ENCODE assay signal across 15 cellular contexts in the genomic region with DNA sequence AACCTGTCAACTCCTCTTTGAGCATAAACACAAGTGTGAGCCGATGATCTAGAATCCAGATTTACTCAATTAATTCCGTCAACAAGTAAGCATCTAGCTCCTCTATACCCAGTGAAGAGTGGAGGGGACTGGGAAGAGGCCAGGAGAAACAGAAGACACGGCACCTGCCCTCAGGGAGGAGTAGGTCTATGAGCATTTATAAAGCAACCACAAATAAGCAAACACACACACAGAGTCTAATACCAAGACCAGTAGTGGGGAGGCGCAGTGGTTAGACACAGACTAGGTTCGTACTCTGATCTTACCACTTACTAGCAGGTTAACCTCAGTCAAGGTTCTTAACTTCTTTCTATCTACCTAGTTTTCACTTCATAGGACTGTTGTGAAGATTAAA. TPM values are rescaled to one million over a fixed set of nuclear protein-coding genes. Genes with fewer than 3 reads are reported as not detected.
A peak's percentile ranks its signal among the peaks of the same experiment; 100 is the strongest.
DNase-seq lines count a peak whose midpoint lies in the region; ATAC-seq and TF ChIP-seq lines count a peak whose summit lies in the region.
"Had no signal": no experiment of that assay in that cellular context is flagged by ENCODE, and none has a peak within 500 bp of the region (broad histone marks: within the 10 kb centered on the region; RNA-seq: fewer than 3 reads in every experiment).

No MANE protein-coding gene starts in this region.

- H4K91ac ChIP-seq in H9 (ENCODE audit: insufficient read length, low read depth, low read length) (no peak overlapping the region), trophoblast cell (ENCODE audit: low read depth, low read length) (no peak overlapping the region)

- no peak overlapping the region for H3K4me2 ChIP-seq in H9 (ENCODE audit: insufficient read depth, insufficient read length, low read length)
- peak overlapping the region; percentile 6 for H3K4me2 ChIP-seq in trophoblast cell (ENCODE audit: low read length)
- H3K4me2 ChIP-seq: BLaER1 treated with 17β-estradiol and CSF1 and Interleukin-3, amounts not matched to agents 10 nM and 100 nM had no signal

- H3K4ac ChIP-seq in H9 (ENCODE audit: low read depth, low read length) (no peak overlapping the region), trophoblast cell (ENCODE audit: low read depth, low read length) (no peak overlapping the region)

- H2BK120ac ChIP-seq in H9 (ENCODE audit: low read depth, low read length, poor library complexity, severe bottlenecking) (no peak overlapping the region), trophoblast cell (ENCODE audit: insufficient read depth, low read length, poor library complexity) (no peak overlapping the region)

- no peak overlapping the region for H2BK5ac ChIP-seq in H9 (ENCODE audit: insufficient read length, low read length)
- no peak overlapping the region for H2BK5ac ChIP-seq in trophoblast cell (ENCODE audit: low read depth, low read length, poor library complexity)

- no peak overlapping the region for H3K4me3 Mint-ChIP-seq in CD8-positive, alpha-beta T cell
- H3K4me3 Mint-ChIP-seq in H9: no peak overlapping the region
- H3K4me3 Mint-ChIP-seq: memory B cell had no signal

- POLR2A ChIA-PET in CD8-positive, alpha-beta T cell (lab: Charles Lee): no interaction called here
- POLR2A ChIA-PET in RWPE1 (lab: Yijun Ruan, JAX; ENCODE audit: low non-redundant PET): no interaction called here

- H2AFZ ChIP-seq in H9 (ENCODE audit: low read length): no peak overlapping the region
- H2AFZ ChIP-seq in trophoblast cell (ENCODE audit: insufficient read depth, low read length, poor library complexity): no peak overlapping the region
- H2AFZ ChIP-seq: parathyroid adenoma had no signal

- H3K36me3 Mint-ChIP-seq in CD8-positive, alpha-beta T cell: peaks cover 4% of the 10 kb centered on the region
- H3K36me3 Mint-ChIP-seq in H9 (ENCODE audit: insufficient read depth in 1 of 3, low read depth in 3 of 3): peaks cover 0 to 4% (median 3%) of the 10 kb centered on the region in 3 experiments; a peak in 3 of 7 replicates

- intact Hi-C loops in CD8-positive, alpha-beta T cell (cut with DNase I, micrococcal nuclease): no loop called here
- intact Hi-C loops in colonic mucosa (cut with DNase I): loop anchor here (10.0 kb wide), 1 partner anchor 492 kb away; no protein-coding TSS in a partner anchor

- no peaks in the 10 kb centered on the region for H3K9me3 Mint-ChIP-seq in CD8-positive, alpha-beta T cell
- H3K9me3 Mint-ChIP-seq in H9: no peaks in the 10 kb centered on the region; a peak in 2 of 5 replicates
- H3K9me3 Mint-ChIP-seq: memory B cell had no signal

- no peaks in the 10 kb centered on the region for H3K27me3 ChIP-seq in CD8-positive, alpha-beta T cell (ENCODE audit: insufficient read depth, low read length)
- no peaks in the 10 kb centered on the region for H3K27me3 ChIP-seq in H9 (ENCODE audit: insufficient read depth, low read length)
- no peaks in the 10 kb centered on the region for H3K27me3 ChIP-seq in colonic mucosa
- H3K27me3 ChIP-seq in trophoblast cell (ENCODE audit: insufficient read depth, low read length): no peaks in the 10 kb centered on the region
- H3K27me3 ChIP-seq: foreskin keratinocyte, upper lobe of left lung had no signal

- H4K8ac ChIP-seq in H9 (replicated peaks; ENCODE audit: insufficient read length, low read depth, low read length): no peak overlapping the region
- no peak overlapping the region for H4K8ac ChIP-seq in trophoblast cell (ENCODE audit: low read depth, low read length)

- no peak overlapping the region for H2BK15ac ChIP-seq in H9 (ENCODE audit: low read depth, low read length)

- H2BK20ac ChIP-seq in H9 (ENCODE audit: low read depth, low read length, poor library complexity, severe bottlenecking): no peak overlapping the region

- peaks cover 2% of the 10 kb centered on the region for H3K23me2 ChIP-seq in H9 (ENCODE audit: insufficient read length, low read depth, low read length, poor library complexity, severe bottlenecking)

- H3K9me3 ChIP-seq in CD8-positive, alpha-beta T cell (ENCODE audit: low read length): no peaks in the 10 kb centered on the region
- H3K9me3 ChIP-seq in H9 (ENCODE audit: control insufficient read depth, low read depth, low read length): no peaks in the 10 kb centered on the region
- H3K9me3 ChIP-seq in colonic mucosa: no peaks in the 10 kb centered on the region
- no peaks in the 10 kb centered on the region for H3K9me3 ChIP-seq in trophoblast cell (ENCODE audit: insufficient read depth, low read depth, low read length)
- H3K9me3 ChIP-seq: upper lobe of left lung had no signal

- H3T11ph ChIP-seq in H9 (ENCODE audit: low read length): no peak overlapping the region

- H3K23ac ChIP-seq in H9 (ENCODE audit: insufficient read length, low read depth, low read length): no peak overlapping the region
- no peak overlapping the region for H3K23ac ChIP-seq in trophoblast cell (ENCODE audit: low read length)

- no peak overlapping the region for H3K27ac ChIP-seq in CD8-positive, alpha-beta T cell (ENCODE audit: low read depth, low read length)
- H3K27ac ChIP-seq in H9 (ENCODE audit: insufficient read length, low read depth, low read length): no peak overlapping the region
- H3K27ac ChIP-seq in colonic mucosa: peak overlapping the region; percentile 77
- peak overlapping the region; percentile 60 for H3K27ac ChIP-seq in trophoblast cell (ENCODE audit: low read depth, low read length)
- no peak overlapping the region for H3K27ac ChIP-seq in RWPE1
- H3K27ac ChIP-seq: BLaER1 treated with 17β-estradiol and CSF1 and Interleukin-3, amounts not matched to agents 10 nM and 100 nM; foreskin keratinocyte; parathyroid adenoma had no signal

- no peak for ATAC-seq in CD8-positive, alpha-beta T cell
- ATAC-seq in GM21367 (IDR thresholded peaks at IDR 0.05; ENCODE audit: unreplicated experiment): no peak
- ATAC-seq: PC-3 had no signal

- TF ChIP-seq CTCF in CD8-positive, alpha-beta T cell (IDR thresholded peaks at IDR 0.05): no peak
- TF ChIP-seq CTCF in H9 (conservative IDR thresholded peaks at IDR 0.05): no peak
- TF ChIP-seq CTCF in colonic mucosa (IDR thresholded peaks at IDR 0.05): no peak
- TF ChIP-seq CTCF in RWPE1 (conservative IDR thresholded peaks at IDR 0.05; ENCODE audit: low read depth): no peak

- no peaks in the 10 kb centered on the region for H3K36me3 ChIP-seq in CD8-positive, alpha-beta T cell (ENCODE audit: insufficient read depth, low read length)
- H3K36me3 ChIP-seq in colonic mucosa: no peaks in the 10 kb centered on the region
- no peaks in the 10 kb centered on the region for H3K36me3 ChIP-seq in trophoblast cell (ENCODE audit: control insufficient read depth in 1 of 2, insufficient read depth in 2 of 2, low read length in 2 of 2)
- H3K36me3 ChIP-seq: upper lobe of left lung had no signal

- 0 out of 2 replicates have a peak, but pooled peaks cover 2% of the 10 kb centered on the region for H3K79me2 ChIP-seq in H9 (ENCODE audit: insufficient read depth, low read length)
- H3K79me2 ChIP-seq in trophoblast cell (ENCODE audit: control insufficient read depth, insufficient read depth, low read length, poor library complexity): peaks cover 2% of the 10 kb centered on the region

- no peak overlapping the region for H3K56ac ChIP-seq in H9 (ENCODE audit: insufficient read length, low read depth, low read length)

- H3K4me1 Mint-ChIP-seq in CD8-positive, alpha-beta T cell (ENCODE audit: low read depth): peaks cover 69% of the 10 kb centered on the region
- H3K4me1 Mint-ChIP-seq in H9: peaks cover 51 to 56% of the 10 kb centered on the region in 2 experiments

- H4K20me1 ChIP-seq in H9 (ENCODE audit: control insufficient read depth, insufficient read depth, insufficient read length): no peaks in the 10 kb centered on the region
- H4K20me1 ChIP-seq: BLaER1 treated with 17β-estradiol and CSF1 and Interleukin-3, amounts not matched to agents 10 nM and 100 nM had no signal

- no peaks in the 10 kb centered on the region for H3K27me3 Mint-ChIP-seq in CD8-positive, alpha-beta T cell (ENCODE audit: low read depth)
- H3K27me3 Mint-ChIP-seq in H9 (ENCODE audit: low read depth): no peaks in the 10 kb centered on the region; the same call in 1 of the 2 replicates
- H3K27me3 Mint-ChIP-seq: memory B cell had no signal

- peak overlapping the region; percentile 72 for H3K27ac Mint-ChIP-seq in CD8-positive, alpha-beta T cell
- peak overlapping the region; percentile 25 to 54 (median 52); a peak in 4 of 7 replicates for H3K27ac Mint-ChIP-seq in H9
- H3K27ac Mint-ChIP-seq: memory B cell had no signal

- no peak for DNase-seq in CD8-positive, alpha-beta T cell
- no peak for DNase-seq in H9
- DNase-seq in colonic mucosa: no peak
- DNase-seq in trophoblast cell: no peak
- DNase-seq in cortex of kidney (lab: John Stamatoyannopoulos, UW): no peak
- DNase-seq in effector CD4-positive, alpha-beta T cell: no peak
- DNase-seq in RWPE1 (ENCODE audit: low spot score): no peak
- DNase-seq: foreskin keratinocyte, NCI-H187 had no signal

- WGBS in H9 (ENCODE audit: extremely low coverage, insufficient read length, low lambda C conversion rate): no CpG with 5 or more reads among the region's 5 CpGs
- no CpG with 5 or more reads among the region's 5 CpGs for WGBS in trophoblast cell (ENCODE audit: extremely low coverage, insufficient coverage, insufficient read length)

- H2AK5ac ChIP-seq in H9 (ENCODE audit: insufficient read length, low read length) (no peak overlapping the region), trophoblast cell (ENCODE audit: low read length) (no peak overlapping the region)

- H3K79me1 ChIP-seq in H9 (ENCODE audit: insufficient read depth, low read depth, low read length, poor library complexity, severe bottlenecking) (no peaks in the 10 kb centered on the region), trophoblast cell (ENCODE audit: low read length) (peaks cover 10% of the 10 kb centered on the region)

- no peak overlapping the region for H3K9ac ChIP-seq in H9 (ENCODE audit: extremely low read depth, insufficient read length, low read length)
- H3K9ac ChIP-seq in colonic mucosa (ENCODE audit: low read depth in 2 of 2, low read length in 2 of 2): peak overlapping the region in 1 of 2 donors; percentile 30
- no peak overlapping the region for H3K9ac ChIP-seq in trophoblast cell (ENCODE audit: low read length)
- H3K9ac ChIP-seq: BLaER1 treated with 17β-estradiol and CSF1 and Interleukin-3, amounts not matched to agents 10 nM and 100 nM; parathyroid adenoma had no signal

- H3K4me3 ChIP-seq in CD8-positive, alpha-beta T cell (ENCODE audit: low read depth, low read length): no peak overlapping the region
- no peak overlapping the region for H3K4me3 ChIP-seq in colonic mucosa
- H3K4me3 ChIP-seq in trophoblast cell (ENCODE audit: low read depth, low read length): no peak overlapping the region
- H3K4me3 ChIP-seq: BLaER1 treated with 17β-estradiol and CSF1 and Interleukin-3, amounts not matched to agents 10 nM and 100 nM; upper lobe of left lung had no signal

- no peak overlapping the region for H4K5ac ChIP-seq in H9 (ENCODE audit: insufficient read length, low read depth, low read length)

- H3K18ac ChIP-seq in H9 (ENCODE audit: insufficient read length, low read depth, low read length) (no peak overlapping the region), trophoblast cell (ENCODE audit: low read length) (no peak overlapping the region)

- H3K14ac ChIP-seq in H9 (ENCODE audit: insufficient read depth, low read length) (no peak overlapping the region), trophoblast cell (ENCODE audit: low read length) (no peak overlapping the region)

- CTCF ChIA-PET in CD8-positive, alpha-beta T cell (lab: Charles Lee): no interaction called here
- CTCF ChIA-PET in RWPE1 (lab: Yijun Ruan, JAX): no interaction called here

- H2BK12ac ChIP-seq in H9 (ENCODE audit: insufficient read length, low read depth, low read length) (no peak overlapping the region), trophoblast cell (ENCODE audit: low read length) (peak overlapping the region; percentile 6)

- peaks cover 25% of the 10 kb centered on the region for H3K4me1 ChIP-seq in CD8-positive, alpha-beta T cell (ENCODE audit: insufficient read depth, low read length)
- peaks cover 11% of the 10 kb centered on the region; the same call in 1 of the 2 replicates for H3K4me1 ChIP-seq in H9 (ENCODE audit: insufficient read depth, low read length)
- no peaks in the 10 kb centered on the region for H3K4me1 ChIP-seq in colonic mucosa
- peaks cover 7 to 20% of the 10 kb centered on the region in 2 experiments for H3K4me1 ChIP-seq in trophoblast cell (ENCODE audit: control insufficient read depth in 1 of 2, insufficient read depth in 2 of 2, low read length in 2 of 2)

- no peak overlapping the region for H4K12ac ChIP-seq in trophoblast cell (ENCODE audit: low read depth, low read length)

RNA-seq across cellular contexts. Expression of gene FOXN3, which starts 5.9 kb away (rescaled TPM):
- total RNA-seq in CD8-positive, alpha-beta T cell: 100 to 1,000 TPM; 134 to 139 TPM
- 114 and 125 TPM in 2 replicates for total RNA-seq in H9 (2021)
- total RNA-seq in colonic mucosa: 10 to 100 TPM; 46.8 to 72.6 TPM
- polyA plus RNA-seq in trophoblast cell (2013): 55.1 and 55.6 TPM in 2 replicates

Comparison
In these comparisons a context has a peak if more than half of its experiments do, and no peak if none do; other contexts are left out.
1. H3K27ac ChIP-seq: peak in colonic mucosa (single experiment) and trophoblast cell (single experiment); none in CD8-positive, alpha-beta T cell (single experiment), H9 (single experiment) and RWPE1 (single experiment).